Comparison of ENCODE assay signal across 11 cellular contexts in the genomic region with DNA sequence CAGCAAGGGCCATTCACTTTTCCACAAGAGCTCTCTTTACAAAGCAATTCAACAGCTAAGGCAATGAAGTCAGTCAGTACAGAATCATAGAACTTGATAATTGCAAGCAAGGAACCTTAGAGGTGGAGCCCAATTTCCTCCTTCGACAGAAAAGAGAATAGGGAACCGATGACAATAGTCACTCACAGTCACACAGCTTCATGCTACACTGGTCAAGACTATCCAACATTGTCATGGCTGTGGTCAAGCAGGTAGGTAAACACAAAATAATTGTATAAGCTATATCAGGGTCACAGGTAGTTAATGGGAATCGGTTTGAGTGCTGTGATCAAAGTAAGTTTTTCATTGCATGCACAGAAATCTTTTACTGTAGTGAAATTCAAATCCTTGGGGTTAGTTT.
DNase-seq lines count a peak whose midpoint lies in the region; ATAC-seq, FAIRE-seq and TF ChIP-seq lines count a peak whose summit lies in the region.
"Had no signal": no experiment of that assay in that cellular context is flagged by ENCODE, and none has a peak within 500 bp of the region (broad histone marks: within the 10 kb centered on the region; RNA-seq: fewer than 3 reads in every experiment).

No MANE protein-coding gene starts in this region.

- H3K27ac ChIP-seq in astrocyte (ENCODE audit: low read depth, low read length), result no peak overlapping the region
- H3K27ac ChIP-seq: VCaP had no signal

- no peak overlapping the region for H3K4me3 Mint-ChIP-seq in astrocyte (ENCODE audit: unreplicated experiment)
- no peak overlapping the region for H3K4me3 Mint-ChIP-seq in activated CD8-positive, alpha-beta T cell treated with anti-CD3 and anti-CD28 coated beads, Interleukin-2, amount 10 ng/mL, durations not matched to agents 7 days and 5 days

- H3K4me1 Mint-ChIP-seq in astrocyte (ENCODE audit: low read depth, unreplicated experiment), result peaks cover 24% of the 10 kb centered on the region
- no peaks in the 10 kb centered on the region for H3K4me1 Mint-ChIP-seq in activated CD8-positive, alpha-beta T cell treated with anti-CD3 and anti-CD28 coated beads, Interleukin-2, amount 10 ng/mL, durations not matched to agents 7 days and 5 days (ENCODE audit: low read depth)

- CTCF ChIA-PET in activated CD8-positive, alpha-beta T cell treated with anti-CD3 and anti-CD28 coated beads, Interleukin-2, amount 10 ng/mL, durations not matched to agents 7 days and 5 days (lab: Charles Lee), result interaction anchor here (1.6 kb wide), 1 partner anchor 19 kb away, joined by 5 read pairs; no protein-coding TSS in a partner anchor

- no peaks in the 10 kb centered on the region for H4K20me1 ChIP-seq in astrocyte (ENCODE audit: insufficient read depth, low read length)

- no peak for DNase-seq in astrocyte (ENCODE audit: low read depth)
- DNase-seq in RKO (ENCODE audit: low spot score), result no peak
- DNase-seq in GF-D8 (lab: John Stamatoyannopoulos, UW), result no peak
- no peak for DNase-seq in stimulated activated CD4-positive, alpha-beta T cell treated with anti-CD3 and anti-CD28 coated beads, Interleukin-4, amount 100 ng/mL, for 24 hours
- no peak for DNase-seq in activated CD8-positive, alpha-beta T cell treated with anti-CD3 and anti-CD28 coated beads, Interleukin-2, amount 10 ng/mL, durations not matched to agents 7 days and 5 days
- DNase-seq: DND-41, NCI-H2227 treated with DMSO at 0.1 percent for 48 hours had no signal

- ATAC-seq in GM18498 (IDR thresholded peaks at IDR 0.05; ENCODE audit: unreplicated experiment) (peak; percentile 90), GM21390 (IDR thresholded peaks at IDR 0.05; ENCODE audit: unreplicated experiment) (peak; percentile 93), HG03135 (IDR thresholded peaks at IDR 0.05; ENCODE audit: unreplicated experiment) (peak; percentile 97)
- no peak for ATAC-seq in activated CD8-positive, alpha-beta T cell treated with anti-CD3 and anti-CD28 coated beads, Interleukin-2, amount 10 ng/mL, durations not matched to agents 7 days and 5 days

- H3K9ac ChIP-seq in astrocyte (ENCODE audit: low read length), result no peak overlapping the region

- TF ChIP-seq CTCF in astrocyte (IDR thresholded peaks at IDR 0.05; ENCODE audit: insufficient read depth, low read depth, low read length), result no peak

- H2AFZ ChIP-seq in astrocyte (ENCODE audit: low read depth, low read length), result no peak overlapping the region

- no peaks in the 10 kb centered on the region for H3K9me3 Mint-ChIP-seq in astrocyte (ENCODE audit: unreplicated experiment)
- no peaks in the 10 kb centered on the region for H3K9me3 Mint-ChIP-seq in activated CD8-positive, alpha-beta T cell treated with anti-CD3 and anti-CD28 coated beads, Interleukin-2, amount 10 ng/mL, durations not matched to agents 7 days and 5 days (ENCODE audit: insufficient read depth)

- no peaks in the 10 kb centered on the region for H3K27me3 Mint-ChIP-seq in astrocyte (ENCODE audit: low read depth, unreplicated experiment)
- H3K27me3 Mint-ChIP-seq in activated CD8-positive, alpha-beta T cell treated with anti-CD3 and anti-CD28 coated beads, Interleukin-2, amount 10 ng/mL, durations not matched to agents 7 days and 5 days (ENCODE audit: low read depth), result no peaks in the 10 kb centered on the region

- H3K4me3 ChIP-seq in astrocyte (ENCODE audit: insufficient read depth, low read depth, low read length), result no peak overlapping the region

- H3K27me3 ChIP-seq in astrocyte (ENCODE audit: insufficient read depth, low read length), result no peaks in the 10 kb centered on the region

- POLR2A ChIA-PET in activated CD8-positive, alpha-beta T cell treated with anti-CD3 and anti-CD28 coated beads, Interleukin-2, amount 10 ng/mL, durations not matched to agents 7 days and 5 days (lab: Charles Lee), result no interaction called here

- peaks cover 14% of the 10 kb centered on the region for H3K4me1 ChIP-seq in astrocyte (ENCODE audit: insufficient read depth, low read length)

- peaks cover 2% of the 10 kb centered on the region for H3K79me2 ChIP-seq in astrocyte (ENCODE audit: insufficient read depth, low read length)

- no peaks in the 10 kb centered on the region for H3K36me3 Mint-ChIP-seq in astrocyte (ENCODE audit: low read depth, unreplicated experiment)
- H3K36me3 Mint-ChIP-seq in activated CD8-positive, alpha-beta T cell treated with anti-CD3 and anti-CD28 coated beads, Interleukin-2, amount 10 ng/mL, durations not matched to agents 7 days and 5 days (ENCODE audit: low read depth), result peaks cover 9% of the 10 kb centered on the region

- peaks cover 3% of the 10 kb centered on the region for H3K36me3 ChIP-seq in astrocyte (ENCODE audit: insufficient read depth, low read length)

- H3K27ac Mint-ChIP-seq in astrocyte (ENCODE audit: unreplicated experiment), result no peak overlapping the region
- H3K27ac Mint-ChIP-seq in activated CD8-positive, alpha-beta T cell treated with anti-CD3 and anti-CD28 coated beads, Interleukin-2, amount 10 ng/mL, durations not matched to agents 7 days and 5 days, result no peak overlapping the region

- FAIRE-seq in astrocyte (lab: Jason Lieb, UNC), result peak; percentile 43

- H3K9me3 ChIP-seq in astrocyte (ENCODE audit: insufficient read depth, low read depth, low read length), result no peaks in the 10 kb centered on the region

- no peak overlapping the region for H3K4me2 ChIP-seq in astrocyte (ENCODE audit: low read length)
